Comparison of ENCODE assay signal across 8 cellular contexts in the genomic region with DNA sequence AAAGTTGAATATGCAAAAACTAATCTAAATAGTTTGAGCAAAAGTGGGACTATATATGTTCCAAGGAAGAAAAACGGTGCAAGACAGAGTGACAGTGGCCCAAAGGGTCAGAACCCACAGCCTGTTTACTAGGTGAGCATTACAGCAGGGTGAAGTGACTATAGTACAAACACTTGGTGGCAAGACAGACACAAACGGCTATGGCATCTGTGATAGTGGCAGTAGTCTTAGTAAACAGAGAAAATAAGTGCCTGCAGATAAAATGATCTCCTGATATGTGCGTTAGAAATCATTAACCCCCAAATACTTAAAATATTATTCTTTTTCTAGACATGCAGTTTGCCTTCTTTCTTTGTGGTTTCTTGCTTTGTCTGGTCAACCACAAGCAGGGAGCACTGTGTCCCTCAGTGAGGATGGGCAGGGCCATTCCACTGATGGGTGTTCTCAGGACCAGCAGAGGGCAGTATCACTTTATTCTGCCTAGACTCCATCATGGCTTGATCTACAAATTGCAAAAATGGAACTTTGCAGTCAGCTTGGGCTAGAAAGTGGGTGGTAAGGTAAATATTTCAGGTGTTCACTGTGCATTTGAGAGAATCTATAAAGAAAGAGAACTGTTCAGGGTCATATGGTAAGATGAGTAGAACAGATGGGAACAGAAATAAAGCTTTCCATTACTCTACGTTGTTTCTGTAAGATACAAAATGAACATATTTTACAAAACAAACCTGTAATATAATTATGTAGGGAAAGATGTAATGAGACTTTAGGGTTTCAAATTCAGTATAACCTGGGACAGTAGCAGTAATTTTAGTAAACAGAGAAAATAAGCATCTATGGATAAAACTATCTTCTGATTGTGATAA.
A peak's percentile ranks its signal among the peaks of the same experiment; 100 is the strongest.
DNase-seq lines count a peak whose midpoint lies in the region; ATAC-seq and TF ChIP-seq lines count a peak whose summit lies in the region.

No MANE protein-coding gene starts in this region.

- no peak overlapping the region for H3K27ac Mint-ChIP-seq in progenitor cell of endocrine pancreas

- CTCF ChIA-PET in OCI-LY7 (lab: Charles Lee; ENCODE audit: unreplicated experiment): interaction anchor here (1.0 kb wide), 2 partner anchors 103 to 504 kb away, joined by 3 read pairs; no protein-coding TSS in a partner anchor

- TF ChIP-seq EP300 in gastroesophageal sphincter (IDR thresholded peaks at IDR 0.05): no peak

- peaks cover 7% of the 10 kb centered on the region for H3K9me3 Mint-ChIP-seq in progenitor cell of endocrine pancreas (ENCODE audit: low read depth)

- no TSS peak for BruUV-seq in OCI-LY7 (replicated peaks; lab: Mats Ljungman, UMichigan)

- H4K20me1 ChIP-seq in DND-41 (ENCODE audit: insufficient read depth, low read length) (no peaks in the 10 kb centered on the region), OCI-LY7 (ENCODE audit: insufficient read depth, low read length) (no peaks in the 10 kb centered on the region)

- peaks cover 28% of the 10 kb centered on the region for H3K4me1 Mint-ChIP-seq in progenitor cell of endocrine pancreas (ENCODE audit: low read depth)

- peak; percentile 94 for ATAC-seq in DND-41 (ENCODE audit: insufficient read depth, low read depth)
- ATAC-seq in gastroesophageal sphincter: peak; percentile 80

- intact Hi-C loops in OCI-LY7 (cut with micrococcal nuclease; ENCODE audit: unreplicated experiment): loop anchor here (2.0 to 5.0 kb wide), 5 partner anchors 103 to 457 kb away; no protein-coding TSS in a partner anchor

- no peak overlapping the region for H3K27ac ChIP-seq in DND-41 (ENCODE audit: low read length)
- peak overlapping the region; percentile 21 for H3K27ac ChIP-seq in OCI-LY7 (ENCODE audit: low read depth, low read length, poor library complexity, severe bottlenecking)
- no peak overlapping the region for H3K27ac ChIP-seq in gastroesophageal sphincter

- DNase-seq in DND-41: peak; percentile 56
- DNase-seq in GM20000 (ENCODE audit: low spot score): peak; percentile 70
- peak; percentile 49 for DNase-seq in HPDE6-E6E7 (ENCODE audit: extremely low spot score)
- DNase-seq in OCI-LY7 (ENCODE audit: low spot score): peak; percentile 80
- DNase-seq in activated T-cell treated with anti-CD3 and anti-CD28 coated beads, Interleukin-2, amount 50 U/mL, for 48 hours: peak; percentile 63 to 64
- no peak for DNase-seq in progenitor cell of endocrine pancreas (ENCODE audit: low spot score, unreplicated experiment)
- no peak for DNase-seq in occipital lobe (lab: John Stamatoyannopoulos, UW)

- WGBS in gastroesophageal sphincter (ENCODE audit: low coverage in 1 of 2), 2 donors: 76 to 92% methylated on average over 3 to 4 of the region's 4 CpGs

- H3K9me3 ChIP-seq in DND-41 (ENCODE audit: insufficient read depth, low read length, severe bottlenecking) (no peaks in the 10 kb centered on the region), OCI-LY7 (ENCODE audit: low read length) (0 out of 2 replicates have a peak, but pooled peaks cover 8% of the 10 kb centered on the region), gastroesophageal sphincter (no peaks in the 10 kb centered on the region)

- H3K4me2 ChIP-seq in DND-41 (ENCODE audit: insufficient read depth, low read length): no peak overlapping the region
- no peak overlapping the region for H3K4me2 ChIP-seq in OCI-LY7 (ENCODE audit: low read length)

- H3K36me3 Mint-ChIP-seq in progenitor cell of endocrine pancreas (ENCODE audit: insufficient read depth): peaks cover 4% of the 10 kb centered on the region

- no peak overlapping the region for H3K9ac ChIP-seq in DND-41 (ENCODE audit: low read depth, low read length)

- no peaks in the 10 kb centered on the region for H3K79me2 ChIP-seq in DND-41 (ENCODE audit: insufficient read depth, low read length)
- H3K79me2 ChIP-seq in OCI-LY7 (ENCODE audit: insufficient read depth, low read depth, low read length): no peaks in the 10 kb centered on the region

- H3K27me3 ChIP-seq in DND-41 (ENCODE audit: insufficient read depth, low read length, poor library complexity) (no peaks in the 10 kb centered on the region), gastroesophageal sphincter (no peaks in the 10 kb centered on the region)

- no peak overlapping the region for H3K4me3 Mint-ChIP-seq in progenitor cell of endocrine pancreas (ENCODE audit: low read depth)

- no peaks in the 10 kb centered on the region for H3K27me3 Mint-ChIP-seq in progenitor cell of endocrine pancreas

- peaks cover 24% of the 10 kb centered on the region for H3K4me1 ChIP-seq in DND-41 (ENCODE audit: insufficient read depth, low read length)
- peaks cover 32% of the 10 kb centered on the region for H3K4me1 ChIP-seq in OCI-LY7 (ENCODE audit: insufficient read depth, low read length, poor library complexity, severe bottlenecking)
- peaks cover 0 to 13% (median 0%) of the 10 kb centered on the region in 3 donors for H3K4me1 ChIP-seq in gastroesophageal sphincter

- no peak overlapping the region for H2AFZ ChIP-seq in DND-41 (ENCODE audit: low read depth, low read length)
- peak overlapping the region; percentile 43; the same call in 1 of the 2 replicates for H2AFZ ChIP-seq in OCI-LY7 (ENCODE audit: low read length)

- H3K4me3 ChIP-seq in DND-41 (ENCODE audit: low read depth in 1 of 2, low read length in 2 of 2) (no peak overlapping the region), OCI-LY7 (ENCODE audit: low read depth, low read length, poor library complexity, severe bottlenecking) (no peak overlapping the region), gastroesophageal sphincter (no peak overlapping the region)

- no peak for TF ChIP-seq POLR2A in gastroesophageal sphincter (IDR thresholded peaks at IDR 0.05)

- TF ChIP-seq CTCF in DND-41 (IDR thresholded peaks at IDR 0.05; ENCODE audit: borderline replicate concordance, extremely low read depth, low read length, poor library complexity, severe bottlenecking): peak; percentile 89
- peak; percentile 81 for TF ChIP-seq CTCF in GM20000 (IDR thresholded peaks at IDR 0.05; ENCODE audit: extremely low read depth, missing control alignments)
- peak; percentile 98 for TF ChIP-seq CTCF in OCI-LY7 (conservative IDR thresholded peaks at IDR 0.05; ENCODE audit: low read length)
- peak; percentile 42 to 73 (median 64) for TF ChIP-seq CTCF in gastroesophageal sphincter (IDR thresholded peaks at IDR 0.05)
- TF ChIP-seq CTCF in progenitor cell of endocrine pancreas (IDR thresholded peaks at IDR 0.05; ENCODE audit: unreplicated experiment): peak; percentile 67

- H3K9me2 ChIP-seq in OCI-LY7 (ENCODE audit: insufficient read depth, low read length): no peaks in the 10 kb centered on the region

- POLR2A ChIA-PET in OCI-LY7 (lab: Charles Lee): interaction anchor here (1.6 kb wide), 1 partner anchor 22 kb away, joined by 3 read pairs; no protein-coding TSS in a partner anchor

- H3K36me3 ChIP-seq in DND-41 (ENCODE audit: insufficient read depth, low read length) (no peaks in the 10 kb centered on the region), OCI-LY7 (ENCODE audit: insufficient read depth, low read length) (no peaks in the 10 kb centered on the region), gastroesophageal sphincter (no peaks in the 10 kb centered on the region)

Comparison
In these comparisons a context has a peak if more than half of its experiments do, and no peak if none do; other contexts are left out.
1. DNase-seq: peak in DND-41 (single experiment), GM20000 (single experiment), HPDE6-E6E7 (single experiment), OCI-LY7 (single experiment) and activated T-cell treated with anti-CD3 and anti-CD28 coated beads, Interleukin-2, amount 50 U/mL, for 48 hours (2 of 2); none in progenitor cell of endocrine pancreas (single experiment) and occipital lobe (single experiment).
2. Peak in every context shown above with its lines, with median percentiles within 50 percentile points of each other: CTCF ChIP-seq.